Comparison of ENCODE assay signal across 8 cellular contexts in genomic region chr3:42067324-42067723, GRCh38. TPM values are rescaled to one million over a fixed set of nuclear protein-coding genes. Genes with fewer than 3 reads are reported as not detected.
DNase-seq lines count a peak whose midpoint lies in the region; ATAC-seq and TF ChIP-seq lines count a peak whose summit lies in the region.

No MANE protein-coding gene starts in this region.

- POLR2A ChIA-PET in Caco-2 (lab: Charles Lee) (interaction anchor here (0.6 kb wide), 1 partner anchor 412 kb away, joined by 5 read pairs; no protein-coding TSS in a partner anchor), HEK293T (lab: Yijun Ruan, JAX) (no interaction called here)

- H3K27me3 ChIP-seq in ascending aorta, result no peaks in the 10 kb centered on the region
- no peaks in the 10 kb centered on the region for H3K27me3 ChIP-seq in Caco-2 (replicated peaks; ENCODE audit: control insufficient read depth, insufficient read depth, low read length)

- peaks cover 46% of the 10 kb centered on the region for H3K4me1 Mint-ChIP-seq in memory B cell
- H3K4me1 Mint-ChIP-seq in activated T-cell treated with anti-CD3 and anti-CD28 coated beads, Interleukin-2, amount 50 U/mL, for 72 hours (ENCODE audit: low read depth), result peaks cover 33% of the 10 kb centered on the region
- no peaks in the 10 kb centered on the region for H3K4me1 Mint-ChIP-seq in Caco-2 (ENCODE audit: low read depth, unreplicated experiment)

- peak overlapping the region in 1 of 2 donors; percentile 31 for H3K4me3 ChIP-seq in ascending aorta
- no peak overlapping the region for H3K4me3 ChIP-seq in Caco-2 (ENCODE audit: low read depth, low read length)

- DNase-seq in ascending aorta (ENCODE audit: low spot score in 2 of 2), result no peak
- DNase-seq in memory B cell (ENCODE audit: low spot score in 2 of 2), result peak in 1 of 2 donors; percentile 73
- no peak for DNase-seq in activated T-cell treated with anti-CD3 and anti-CD28 coated beads, Interleukin-2, amount 50 U/mL, for 72 hours
- DNase-seq in Caco-2, result no peak
- no peak for DNase-seq in cortex of kidney (lab: John Stamatoyannopoulos, UW)
- no peak for DNase-seq in HEK293T (ENCODE audit: extremely low spot score)

- H3K9me3 Mint-ChIP-seq in memory B cell, result no peaks in the 10 kb centered on the region
- no peaks in the 10 kb centered on the region for H3K9me3 Mint-ChIP-seq in activated T-cell treated with anti-CD3 and anti-CD28 coated beads, Interleukin-2, amount 50 U/mL, for 72 hours
- H3K9me3 Mint-ChIP-seq in Caco-2 (ENCODE audit: unreplicated experiment), result no peaks in the 10 kb centered on the region

- H3K27me3 Mint-ChIP-seq in memory B cell (no peaks in the 10 kb centered on the region), Caco-2 (ENCODE audit: insufficient read depth, unreplicated experiment) (no peaks in the 10 kb centered on the region)
- H3K27me3 Mint-ChIP-seq in activated T-cell treated with anti-CD3 and anti-CD28 coated beads, Interleukin-2, amount 50 U/mL, for 72 hours (ENCODE audit: low read depth), result no peaks in the 10 kb centered on the region

- H3K4me1 ChIP-seq in ascending aorta (peaks cover 20 to 48% of the 10 kb centered on the region in 2 donors), Caco-2 (no peaks in the 10 kb centered on the region)

- TF ChIP-seq CTCF in ascending aorta (IDR thresholded peaks at IDR 0.05), result no peak
- TF ChIP-seq CTCF in Caco-2 (IDR thresholded peaks at IDR 0.05; ENCODE audit: insufficient read depth in 1 of 2, low read depth in 1 of 2, low read length in 1 of 2, severe bottlenecking in 1 of 2, unreplicated experiment in 1 of 2), result no peak

- intact Hi-C loops in ascending aorta (cut with DNase I) (no loop called here), Caco-2 (cut with micrococcal nuclease; ENCODE audit: unreplicated experiment) (no loop called here)

- ATAC-seq in GM18909 (IDR thresholded peaks at IDR 0.05; ENCODE audit: poor library complexity, unreplicated experiment), result peak; percentile 82
- ATAC-seq in HG03025 (IDR thresholded peaks at IDR 0.05; ENCODE audit: low FRiP score, unreplicated experiment), result peak; percentile 85
- ATAC-seq in memory B cell (ENCODE audit: low read depth), result peak; percentile 79
- ATAC-seq in activated T-cell treated with anti-CD3 and anti-CD28 coated beads, Interleukin-2, amount 50 U/mL, for 72 hours (replicated peaks in 1 of 2), result no peak

- CTCF ChIA-PET in Caco-2 (lab: Charles Lee) (no interaction called here), HEK293T (lab: Yijun Ruan, JAX) (no interaction called here)

- H3K9me3 ChIP-seq in ascending aorta, result no peaks in the 10 kb centered on the region
- H3K9me3 ChIP-seq in Caco-2, result no peaks in the 10 kb centered on the region

- H3K36me3 ChIP-seq in ascending aorta, result no peaks in the 10 kb centered on the region
- H3K36me3 ChIP-seq in Caco-2 (ENCODE audit: control insufficient read depth, insufficient read depth, low read length), result no peaks in the 10 kb centered on the region

- peak overlapping the region; percentile 83 for H3K4me3 Mint-ChIP-seq in memory B cell
- H3K4me3 Mint-ChIP-seq in activated T-cell treated with anti-CD3 and anti-CD28 coated beads, Interleukin-2, amount 50 U/mL, for 72 hours, result no peak overlapping the region
- H3K4me3 Mint-ChIP-seq in Caco-2 (ENCODE audit: unreplicated experiment), result no peak overlapping the region

- peak overlapping the region; percentile 78 to 79 for H3K27ac ChIP-seq in ascending aorta

- no peaks in the 10 kb centered on the region for H3K36me3 Mint-ChIP-seq in memory B cell
- no peaks in the 10 kb centered on the region for H3K36me3 Mint-ChIP-seq in activated T-cell treated with anti-CD3 and anti-CD28 coated beads, Interleukin-2, amount 50 U/mL, for 72 hours (ENCODE audit: insufficient read depth in 2 of 2)
- no peaks in the 10 kb centered on the region for H3K36me3 Mint-ChIP-seq in Caco-2 (ENCODE audit: insufficient read depth, unreplicated experiment)

- H3K27ac Mint-ChIP-seq in memory B cell, result peak overlapping the region; percentile 100
- H3K27ac Mint-ChIP-seq in activated T-cell treated with anti-CD3 and anti-CD28 coated beads, Interleukin-2, amount 50 U/mL, for 72 hours, result no peak overlapping the region
- no peak overlapping the region for H3K27ac Mint-ChIP-seq in Caco-2 (ENCODE audit: unreplicated experiment)

- no TSS peak for BruUV-seq in Caco-2 (replicated peaks; lab: Mats Ljungman, UMichigan)

TF ChIP-seq in HEK293T, 16 proteins besides CTCF, POLR2A, EP300 and RAD21:
- TF ChIP-seq FOXA1 (IDR thresholded peaks at IDR 0.05), result no peak
- TF ChIP-seq TARDBP (IDR thresholded peaks at IDR 0.05), result no peak
- no peak for TF ChIP-seq LEF1 (IDR thresholded peaks at IDR 0.05; ENCODE audit: borderline replicate concordance)
- TF ChIP-seq SP1 (IDR thresholded peaks at IDR 0.05), result no peak
- TF ChIP-seq NFRKB (IDR thresholded peaks at IDR 0.05), result no peak
- no peak for TF ChIP-seq FOXM1 (IDR thresholded peaks at IDR 0.05; ENCODE audit: borderline replicate concordance)
- no peak for TF ChIP-seq FOXK2 (IDR thresholded peaks at IDR 0.05)
- TF ChIP-seq SUZ12 (IDR thresholded peaks at IDR 0.05), result no peak
- no peak for TF ChIP-seq CTBP1 (IDR thresholded peaks at IDR 0.05; ENCODE audit: borderline replicate concordance)
- no peak for TF ChIP-seq PKNOX1 (IDR thresholded peaks at IDR 0.05)
- TF ChIP-seq ZNF384 (IDR thresholded peaks at IDR 0.05), result no peak
- no peak for TF ChIP-seq L3MBTL2 (conservative IDR thresholded peaks at IDR 0.05)
- TF ChIP-seq HDGF (IDR thresholded peaks at IDR 0.05; ENCODE audit: borderline replicate concordance), result no peak
- no peak for TF ChIP-seq ELF4 (IDR thresholded peaks at IDR 0.05)
- TF ChIP-seq BHLHE40 (IDR thresholded peaks at IDR 0.05; ENCODE audit: borderline replicate concordance), result no peak
- no peak for TF ChIP-seq ARNT (IDR thresholded peaks at IDR 0.05)

RNA-seq across cellular contexts. Expression of gene TRAK1, which starts 23.8 kb away (rescaled TPM):
- 37.5 TPM for total RNA-seq in ascending aorta
- 10 to 100 TPM; 17.8 to 19.6 TPM for total RNA-seq in activated T-cell treated with anti-CD3 and anti-CD28 coated beads, Interleukin-2, amount 50 U/mL, for 72 hours
- 33.3 TPM in 2 replicates for total RNA-seq in Caco-2 (2022)

Comparison
In these comparisons a context has a peak if more than half of its experiments do, and no peak if none do; other contexts are left out.
1. ATAC-seq: peak in GM18909 (single experiment), HG03025 (single experiment) and memory B cell (single experiment); none in activated T-cell treated with anti-CD3 and anti-CD28 coated beads, Interleukin-2, amount 50 U/mL, for 72 hours (0 of 2).